ENCODE assay signal across 9 cellular contexts in genomic region chr14:102209224-102209966, GRCh38.
DNase-seq lines count a peak whose midpoint lies in the region; ATAC-seq and TF ChIP-seq lines count a peak whose summit lies in the region.
"Had no signal": no experiment of that assay in that cellular context is flagged by ENCODE, and none has a peak within 500 bp of the region (broad histone marks: within the 10 kb centered on the region; RNA-seq: fewer than 3 reads in every experiment).

No MANE protein-coding gene starts in this region.

- no peak overlapping the region for H2BK120ac ChIP-seq in trophoblast cell (ENCODE audit: insufficient read depth, low read length, poor library complexity)

- H3K23ac ChIP-seq in trophoblast cell (ENCODE audit: low read length) = no peak overlapping the region

- H3K27me3 Mint-ChIP-seq in activated T-helper 17 cell treated with anti-CD3 and anti-CD28 coated beads, Interleukin-2, amount 50 U/mL, for 72 hours = no peaks in the 10 kb centered on the region

- no peak overlapping the region for H3K4me2 ChIP-seq in trophoblast cell (ENCODE audit: low read length)

- no peak for TF ChIP-seq CTCF in ovary (IDR thresholded peaks at IDR 0.05)

- no peak overlapping the region for H3K4me3 Mint-ChIP-seq in activated T-helper 17 cell treated with anti-CD3 and anti-CD28 coated beads, Interleukin-2, amount 50 U/mL, for 72 hours

- H3K4me3 ChIP-seq in trophoblast cell (ENCODE audit: low read depth, low read length) (no peak overlapping the region), ovary (no peak overlapping the region)

- H3K79me1 ChIP-seq in trophoblast cell (ENCODE audit: low read length) = no peaks in the 10 kb centered on the region

- no peaks in the 10 kb centered on the region for H3K9me3 Mint-ChIP-seq in activated T-helper 17 cell treated with anti-CD3 and anti-CD28 coated beads, Interleukin-2, amount 50 U/mL, for 72 hours

- no peak for TF ChIP-seq EP300 in ovary (IDR thresholded peaks at IDR 0.05)

- no peak overlapping the region for H3K9ac ChIP-seq in trophoblast cell (ENCODE audit: low read length)

- no peak overlapping the region for H3K4ac ChIP-seq in trophoblast cell (ENCODE audit: low read depth, low read length)

- no peak overlapping the region for H4K91ac ChIP-seq in trophoblast cell (ENCODE audit: low read depth, low read length)

- H3K18ac ChIP-seq in trophoblast cell (ENCODE audit: low read length) = no peak overlapping the region

- peaks cover 3% of the 10 kb centered on the region for H3K9me3 ChIP-seq in trophoblast cell (ENCODE audit: insufficient read depth, low read depth, low read length)
- no peaks in the 10 kb centered on the region for H3K9me3 ChIP-seq in ovary

- no peak overlapping the region for H3K14ac ChIP-seq in trophoblast cell (ENCODE audit: low read length)

- intact Hi-C loops in head of caudate nucleus (cut with DNase I) (no loop called here), ovary (cut with DNase I) (no loop called here)

- no peak overlapping the region for H2BK12ac ChIP-seq in trophoblast cell (ENCODE audit: low read length)

- H3K36me3 ChIP-seq in trophoblast cell (ENCODE audit: control insufficient read depth in 1 of 2, insufficient read depth in 2 of 2, low read length in 2 of 2) = peaks cover 35 to 41% of the 10 kb centered on the region in 2 experiments
- H3K36me3 ChIP-seq in ovary = no peaks in the 10 kb centered on the region

- H3K79me2 ChIP-seq in trophoblast cell (ENCODE audit: control insufficient read depth, insufficient read depth, low read length, poor library complexity) = no peaks in the 10 kb centered on the region

- DNase-seq in EH (ENCODE audit: low read depth) (peak; percentile 55), head of caudate nucleus (peak in 41 of 42 donors; percentile 50 to 91 (median 77)), trophoblast cell (peak; percentile 18 to 55), cortex of kidney (lab: John Stamatoyannopoulos, UW) (no peak), ovary (no peak)
- DNase-seq: stimulated activated CD8-positive, alpha-beta memory T cell treated with anti-CD3 and anti-CD28 coated beads, Interleukin-4, amount 100 ng/mL, for 48 hours had no signal

- H3K4me1 ChIP-seq in trophoblast cell (ENCODE audit: control insufficient read depth in 1 of 2, insufficient read depth in 2 of 2, low read length in 2 of 2) (no peaks in the 10 kb centered on the region), ovary (ENCODE audit: insufficient read depth) (no peaks in the 10 kb centered on the region)

- H4K12ac ChIP-seq in trophoblast cell (ENCODE audit: low read depth, low read length) = no peak overlapping the region

- no CpG with 5 or more reads among the region's 19 CpGs for WGBS in trophoblast cell (ENCODE audit: extremely low coverage, insufficient coverage, insufficient read length)
- 80 to 84% (median 81%) methylated on average over 19 of the region's 19 CpGs for WGBS in ovary, 3 donors

- H3K4me1 Mint-ChIP-seq in activated T-helper 17 cell treated with anti-CD3 and anti-CD28 coated beads, Interleukin-2, amount 50 U/mL, for 72 hours = peaks cover 9% of the 10 kb centered on the region

- no peak overlapping the region for H2AFZ ChIP-seq in trophoblast cell (ENCODE audit: insufficient read depth, low read length, poor library complexity)

- H3K27ac ChIP-seq in trophoblast cell (ENCODE audit: low read depth, low read length) = no peak overlapping the region
- no peak overlapping the region for H3K27ac ChIP-seq in ovary

- no peak overlapping the region for H3K27ac Mint-ChIP-seq in activated T-helper 17 cell treated with anti-CD3 and anti-CD28 coated beads, Interleukin-2, amount 50 U/mL, for 72 hours

- no peak overlapping the region for H2AK5ac ChIP-seq in trophoblast cell (ENCODE audit: low read length)

- TF ChIP-seq POLR2A in ovary (IDR thresholded peaks at IDR 0.05) = no peak

- H4K8ac ChIP-seq in trophoblast cell (ENCODE audit: low read depth, low read length) = no peak overlapping the region

- H3K27me3 ChIP-seq in trophoblast cell (ENCODE audit: insufficient read depth, low read length) (no peaks in the 10 kb centered on the region), ovary (no peaks in the 10 kb centered on the region)

- H3K36me3 Mint-ChIP-seq in activated T-helper 17 cell treated with anti-CD3 and anti-CD28 coated beads, Interleukin-2, amount 50 U/mL, for 72 hours (ENCODE audit: low read depth) = peaks cover 68% of the 10 kb centered on the region

- ATAC-seq in SK-N-SH treated with all-trans-retinoic acid at 6 μM for 48 hours (peak; percentile 77), GM18520 (IDR thresholded peaks at IDR 0.05; ENCODE audit: unreplicated experiment) (no peak)
- ATAC-seq in activated T-helper 17 cell treated with anti-CD3 and anti-CD28 coated beads, Interleukin-2, amount 50 U/mL, for 72 hours (replicated peaks) = no peak

- H2BK5ac ChIP-seq in trophoblast cell (ENCODE audit: low read depth, low read length, poor library complexity) = no peak overlapping the region

TF ChIP-seq in SK-N-SH treated with all-trans-retinoic acid at 6 μM for 48 hours, 23 proteins besides CTCF, POLR2A, EP300 and RAD21:
- no peak for TF ChIP-seq SNAI2 (CRISPR knock-in tag; IDR thresholded peaks at IDR 0.05)
- TF ChIP-seq ZNF8 (CRISPR knock-in tag; IDR thresholded peaks at IDR 0.05) = no peak
- TF ChIP-seq CREB5 (CRISPR knock-in tag; IDR thresholded peaks at IDR 0.05; ENCODE audit: low read depth) = no peak
- no peak for TF ChIP-seq ARNTL (CRISPR knock-in tag; IDR thresholded peaks at IDR 0.05; ENCODE audit: borderline replicate concordance, low read depth)
- no peak for TF ChIP-seq BACH2 (CRISPR knock-in tag; IDR thresholded peaks at IDR 0.05; ENCODE audit: borderline replicate concordance)
- no peak for TF ChIP-seq TSHZ2 (CRISPR knock-in tag; IDR thresholded peaks at IDR 0.05)
- no peak for TF ChIP-seq TCF4 (CRISPR knock-in tag; IDR thresholded peaks at IDR 0.05; ENCODE audit: borderline replicate concordance)
- no peak for TF ChIP-seq ISL1 (CRISPR knock-in tag; IDR thresholded peaks at IDR 0.05)
- TF ChIP-seq ZFP3 (CRISPR knock-in tag; IDR thresholded peaks at IDR 0.05) = no peak
- no peak for TF ChIP-seq ZNF565 (CRISPR knock-in tag; conservative IDR thresholded peaks at IDR 0.05; ENCODE audit: low read depth)
- no peak for TF ChIP-seq ZFP30 (CRISPR knock-in tag; IDR thresholded peaks at IDR 0.05)
- no peak for TF ChIP-seq POU6F1 (CRISPR knock-in tag; IDR thresholded peaks at IDR 0.05; ENCODE audit: borderline replicate concordance, low read depth)
- TF ChIP-seq GLIS3 (CRISPR knock-in tag; IDR thresholded peaks at IDR 0.05) = no peak
TF ChIP-seq in SK-N-SH treated with all-trans-retinoic acid at 6 μM for 48 hours: peak in this region for 0.

Comparison
In these comparisons a context has a peak if more than half of its experiments do, and no peak if none do; other contexts are left out.
1. DNase-seq: peak in EH (single experiment), head of caudate nucleus (41 of 42) and trophoblast cell (2 of 2); none in cortex of kidney (single experiment) and ovary (0 of 5).